ENCODE assay signal across 22 cellular contexts in the genomic region with DNA sequence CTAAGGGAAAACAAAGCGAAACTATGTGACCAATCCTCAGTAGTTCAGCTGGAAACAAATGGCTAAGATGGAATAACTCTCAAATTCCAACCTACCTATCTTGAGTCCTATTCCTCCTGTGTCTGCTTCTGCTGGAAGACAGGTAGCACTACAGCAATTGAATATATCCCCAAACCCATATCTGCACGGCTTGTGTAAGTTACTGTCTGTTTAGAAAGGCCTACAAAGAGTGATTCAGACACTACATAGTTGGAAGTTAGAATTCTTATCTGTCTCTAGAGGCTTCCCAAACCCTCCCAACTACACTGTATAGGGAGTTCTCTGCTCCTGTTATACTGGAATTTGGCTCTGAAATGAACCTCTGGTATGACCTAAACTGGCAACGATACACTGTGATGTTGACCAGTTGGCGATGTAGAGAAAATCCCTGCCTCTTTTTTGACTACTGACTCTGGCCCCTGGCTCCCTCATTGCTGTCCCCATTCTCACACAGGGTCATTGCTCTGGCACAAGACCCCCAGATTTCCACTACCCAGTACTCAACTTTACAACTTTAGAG. TPM values are rescaled to one million over a fixed set of nuclear protein-coding genes. Genes with fewer than 3 reads are reported as not detected.
"Had no signal": no experiment of that assay in that cellular context is flagged by ENCODE, and none has a peak within 500 bp of the region (broad histone marks: within the 10 kb centered on the region; RNA-seq: fewer than 3 reads in every experiment).

No MANE protein-coding gene starts in this region.

- H3K4me1 Mint-ChIP-seq: nephron progenitor cell had no signal

- H3K4me1 ChIP-seq: body of pancreas, tibial nerve, vagina had no signal

- H3K9me3 ChIP-seq: body of pancreas, tibial nerve, vagina had no signal

- H3K9me3 Mint-ChIP-seq: activated naive CD4-positive, alpha-beta T cell treated with anti-CD3 and anti-CD28 coated beads for 36 hours; activated T-cell treated with anti-CD3 and anti-CD28 coated beads, Interleukin-2, amount 50 U/mL, for 4 hours; effector memory CD8-positive, alpha-beta T cell; nephron progenitor cell had no signal

- H3K27me3 ChIP-seq: body of pancreas, tibial nerve, vagina had no signal

- DNase-seq: activated CD4-positive, alpha-beta T cell treated with anti-CD3 and anti-CD28 coated beads, Interleukin-2, amount 50 U/mL, for 1 hour; activated CD8-positive, alpha-beta memory T cell treated with anti-CD3 and anti-CD28 coated beads, Interleukin-2, amount 50 U/mL, for 4 hours; activated naive CD4-positive, alpha-beta T cell treated with anti-CD3 and anti-CD28 coated beads for 36 hours; activated T-cell treated with anti-CD3 and anti-CD28 coated beads, Interleukin-2, amount 50 U/mL, for 4 hours; body of pancreas; dermis blood vessel endothelial cell; effector memory CD8-positive, alpha-beta T cell; foreskin melanocyte; glutamatergic neuron; hippocampal formation; nephron progenitor cell; nucleus accumbens; retina; stimulated activated CD4-positive, alpha-beta T cell treated with anti-CD3 and anti-CD28 coated beads, Interleukin-12 subunit alpha, Interleukin-12 subunit beta, amount 100 ng/mL, for 4 hours; stimulated activated CD4-positive, alpha-beta T cell treated with anti-CD3 and anti-CD28 coated beads, Interleukin-1b, Interleukin-23, amount 100 ng/mL, for 48 hours; stimulated activated CD8-positive, alpha-beta memory T cell treated with anti-CD3 and anti-CD28 coated beads, Interleukin-4, amount 100 ng/mL, for 48 hours; stimulated activated naive CD8-positive, alpha-beta T cell treated with anti-CD3 and anti-CD28 coated beads, Interleukin-15, Interleukin-2, amounts not matched to agents 100 U/mL and 50 U/mL, for 24 hours had no signal

- H3K36me3 ChIP-seq: tibial nerve, vagina had no signal

- ATAC-seq: activated CD4-positive, CD25-positive, alpha-beta regulatory T cell treated with anti-CD3 and anti-CD28 coated beads, Interleukin-2, amount 50 U/mL, for 24 hours; activated T-cell treated with anti-CD3 and anti-CD28 coated beads, Interleukin-2, amount 50 U/mL, for 4 hours; body of pancreas; effector memory CD8-positive, alpha-beta T cell; stimulated activated naive CD8-positive, alpha-beta T cell treated with anti-CD3 and anti-CD28 coated beads, Interleukin-15, Interleukin-2, amounts not matched to agents 100 U/mL and 50 U/mL, for 24 hours had no signal

- H3K27ac Mint-ChIP-seq: activated naive CD4-positive, alpha-beta T cell treated with anti-CD3 and anti-CD28 coated beads for 36 hours; effector memory CD8-positive, alpha-beta T cell; nephron progenitor cell had no signal

- FAIRE-seq: keratinocyte had no signal

- H3K4me3 Mint-ChIP-seq: activated naive CD4-positive, alpha-beta T cell treated with anti-CD3 and anti-CD28 coated beads for 36 hours; activated T-cell treated with anti-CD3 and anti-CD28 coated beads, Interleukin-2, amount 50 U/mL, for 4 hours; effector memory CD8-positive, alpha-beta T cell; nephron progenitor cell had no signal

- H3K27ac ChIP-seq: body of pancreas, tibial nerve, vagina had no signal

- H3K4me3 ChIP-seq: body of pancreas, lung, tibial nerve, vagina had no signal

RNA-seq across cellular contexts. Expression of a gene that starts 37.4 kb away (rescaled TPM):
- total RNA-seq: dermis blood vessel endothelial cell had no signal
- polyA plus RNA-seq: keratinocyte had no signal
